ENCODE assay signal across 16 cellular contexts in genomic region chr12:212383-212798, GRCh38. TPM values are rescaled to one million over a fixed set of nuclear protein-coding genes. Genes with fewer than 3 reads are reported as not detected.
DNase-seq lines count a peak whose midpoint lies in the region; ATAC-seq, FAIRE-seq and TF ChIP-seq lines count a peak whose summit lies in the region.
"Had no signal": no experiment of that assay in that cellular context is flagged by ENCODE, and none has a peak within 500 bp of the region (broad histone marks: within the 10 kb centered on the region; RNA-seq: fewer than 3 reads in every experiment).

No MANE protein-coding gene starts in this region.

- TF ChIP-seq CTCF in GM13977 (IDR thresholded peaks at IDR 0.05; ENCODE audit: extremely low read depth, insufficient read depth, missing control alignments) (no peak), OCI-LY3 (IDR thresholded peaks at IDR 0.05; ENCODE audit: low read depth, low read length) (no peak), kidney (IDR thresholded peaks at IDR 0.05; ENCODE audit: borderline replicate concordance, extremely low read depth, insufficient read depth) (no peak)

- H3K36me3 ChIP-seq in OCI-LY3 (replicated peaks; ENCODE audit: low read depth, low read length) (no peaks in the 10 kb centered on the region), kidney (ENCODE audit: control insufficient read depth in 1 of 2, insufficient read depth in 2 of 2, low read length in 2 of 2) (no peaks in the 10 kb centered on the region)
- H3K36me3 ChIP-seq: suprapubic skin had no signal

- peaks cover 77% of the 10 kb centered on the region for H3K27me3 Mint-ChIP-seq in stimulated activated memory B cell treated with anti-CD40 and anti-IgM and Interleukin-4, amounts not matched to agents 10 μg/mL and 1 μg/mL and 100 μg/mL, for 72 hours

- H3K9me3 Mint-ChIP-seq in stimulated activated memory B cell treated with anti-CD40 and anti-IgM and Interleukin-4, amounts not matched to agents 10 μg/mL and 1 μg/mL and 100 μg/mL, for 72 hours: peaks cover 3% of the 10 kb centered on the region
- H3K9me3 Mint-ChIP-seq: activated CD4-positive, alpha-beta T cell treated with anti-CD3 and anti-CD28 coated beads, Interleukin-2, amount 10 ng/mL, durations not matched to agents 7 days and 5 days; activated naive CD4-positive, alpha-beta T cell treated with anti-CD3 and anti-CD28 coated beads, Interleukin-2, amount 50 U/mL, for 72 hours; natural killer cell had no signal

- FAIRE-seq in kidney (lab: Jason Lieb, UNC): no peak

- H3K4me3 ChIP-seq in OCI-LY3 (ENCODE audit: low read length) (peak overlapping the region; percentile 59), kidney (ENCODE audit: low read length in 2 of 2) (peak overlapping the region; percentile 25 to 41)

- DNase-seq in GM13977 (ENCODE audit: low spot score) (peak; percentile 58), kidney (no peak), NCI-H1436 treated with DMSO at 0.1 percent for 48 hours (lab: John Stamatoyannopoulos, UW) (no peak)
- DNase-seq: activated CD4-positive, alpha-beta T cell treated with anti-CD3 and anti-CD28 coated beads, Interleukin-2, amount 10 ng/mL, durations not matched to agents 7 days and 5 days; activated T-cell treated with anti-CD3 and anti-CD28 coated beads for 4 hours; CD4-positive, alpha-beta memory T cell; effector CD8-positive, alpha-beta T cell; natural killer cell; NCI-H1092; SHP77 had no signal

- H3K4me3 Mint-ChIP-seq in stimulated activated memory B cell treated with anti-CD40 and anti-IgM and Interleukin-4, amounts not matched to agents 10 μg/mL and 1 μg/mL and 100 μg/mL, for 72 hours: peak overlapping the region; percentile 32
- H3K4me3 Mint-ChIP-seq: activated CD4-positive, alpha-beta T cell treated with anti-CD3 and anti-CD28 coated beads, Interleukin-2, amount 10 ng/mL, durations not matched to agents 7 days and 5 days; CD4-positive, alpha-beta memory T cell; natural killer cell had no signal

- no peaks in the 10 kb centered on the region for H4K20me1 ChIP-seq in OCI-LY3 (ENCODE audit: insufficient read depth, low read length)

- in situ Hi-C loops in GM13977 (cut with MboI; ENCODE audit: low pct_unique_long_range_greater_than_20kb, low sequenced_read_pairs, unreplicated experiment): no loop called here

- H3K9ac ChIP-seq in OCI-LY3 (ENCODE audit: low read length) (peak overlapping the region; percentile 19; the same call in 1 of the 2 replicates), kidney (ENCODE audit: low read length in 2 of 2) (peak overlapping the region in 1 of 2 donors; percentile 41)

- no peak overlapping the region for H3K27ac Mint-ChIP-seq in stimulated activated memory B cell treated with anti-CD40 and anti-IgM and Interleukin-4, amounts not matched to agents 10 μg/mL and 1 μg/mL and 100 μg/mL, for 72 hours
- H3K27ac Mint-ChIP-seq: activated CD4-positive, alpha-beta T cell treated with anti-CD3 and anti-CD28 coated beads, Interleukin-2, amount 10 ng/mL, durations not matched to agents 7 days and 5 days; CD4-positive, alpha-beta memory T cell had no signal

- peaks cover 18% of the 10 kb centered on the region for H3K4me1 Mint-ChIP-seq in stimulated activated memory B cell treated with anti-CD40 and anti-IgM and Interleukin-4, amounts not matched to agents 10 μg/mL and 1 μg/mL and 100 μg/mL, for 72 hours
- H3K4me1 Mint-ChIP-seq: activated CD4-positive, alpha-beta T cell treated with anti-CD3 and anti-CD28 coated beads, Interleukin-2, amount 10 ng/mL, durations not matched to agents 7 days and 5 days; CD4-positive, alpha-beta memory T cell had no signal

- H2AFZ ChIP-seq in OCI-LY3 (ENCODE audit: low read depth, low read length): 0 out of 2 replicates have a peak overlapping the region, but pooled peaks have one; percentile 41

- no peaks in the 10 kb centered on the region for H3K79me2 ChIP-seq in OCI-LY3 (ENCODE audit: low read length)

- H3K4me1 ChIP-seq in OCI-LY3 (ENCODE audit: low read length) (peaks cover 25% of the 10 kb centered on the region), kidney (ENCODE audit: control insufficient read depth in 1 of 2, insufficient read depth in 1 of 2, low read depth in 1 of 2, low read length in 2 of 2) (peaks cover 54 to 57% of the 10 kb centered on the region in 2 donors)

- H3K27me3 ChIP-seq in OCI-LY3 (ENCODE audit: low read depth, low read length): peaks cover 22% of the 10 kb centered on the region

- H3K4me2 ChIP-seq in OCI-LY3 (ENCODE audit: low read length): peak overlapping the region; percentile 73

- no peak overlapping the region for H3K27ac ChIP-seq in OCI-LY3 (ENCODE audit: low read length)
- H3K27ac ChIP-seq in kidney (ENCODE audit: low read depth in 2 of 2, low read length in 2 of 2): peak overlapping the region; percentile 82 to 87
- H3K27ac ChIP-seq: suprapubic skin had no signal

- intact Hi-C loops in kidney (cut with DNase I): no loop called here

- no peaks in the 10 kb centered on the region for H3K36me3 Mint-ChIP-seq in stimulated activated memory B cell treated with anti-CD40 and anti-IgM and Interleukin-4, amounts not matched to agents 10 μg/mL and 1 μg/mL and 100 μg/mL, for 72 hours
- H3K36me3 Mint-ChIP-seq: activated naive CD4-positive, alpha-beta T cell treated with anti-CD3 and anti-CD28 coated beads, Interleukin-2, amount 50 U/mL, for 72 hours; CD4-positive, alpha-beta memory T cell; natural killer cell had no signal

- H3K9me3 ChIP-seq in OCI-LY3 (ENCODE audit: insufficient read depth, low read length) (no peaks in the 10 kb centered on the region), kidney (ENCODE audit: control insufficient read depth in 1 of 2, low read length in 2 of 2) (no peaks in the 10 kb centered on the region)
- H3K9me3 ChIP-seq: suprapubic skin had no signal

- ATAC-seq in stimulated activated memory B cell treated with anti-CD40 and anti-IgM and Interleukin-4, amounts not matched to agents 10 μg/mL and 1 μg/mL and 100 μg/mL, for 72 hours: no peak
- ATAC-seq in HG02885 (IDR thresholded peaks at IDR 0.05; ENCODE audit: poor library complexity, unreplicated experiment): no peak
- no peak for ATAC-seq in GM18907 (IDR thresholded peaks at IDR 0.05; ENCODE audit: unreplicated experiment)
- ATAC-seq: activated naive CD4-positive, alpha-beta T cell treated with anti-CD3 and anti-CD28 coated beads, Interleukin-2, amount 50 U/mL, for 72 hours; natural killer cell had no signal

RNA-seq across cellular contexts. Expression of gene SLC6A12, which starts 1.6 kb away (rescaled TPM):
- 130 TPM for total RNA-seq in kidney
- polyA plus RNA-seq in kidney (ENCODE audit: insufficient read depth, low read depth, low replicate concordance): 45.6 TPM
- total RNA-seq: activated CD4-positive, alpha-beta T cell treated with anti-CD3 and anti-CD28 coated beads, Interleukin-2, amount 10 ng/mL, durations not matched to agents 7 days and 5 days; activated naive CD4-positive, alpha-beta T cell treated with anti-CD3 and anti-CD28 coated beads, Interleukin-2, amount 50 U/mL, for 72 hours had no signal
- polyA plus RNA-seq: CD4-positive, alpha-beta memory T cell had no signal

RNA-seq across cellular contexts. Expression of gene SLC6A13, which starts 50.2 kb away (rescaled TPM):
- 22.8 TPM for total RNA-seq in kidney
- polyA plus RNA-seq in kidney (ENCODE audit: insufficient read depth, low read depth, low replicate concordance): 161 TPM
- total RNA-seq: activated naive CD4-positive, alpha-beta T cell treated with anti-CD3 and anti-CD28 coated beads, Interleukin-2, amount 50 U/mL, for 72 hours; suprapubic skin had no signal
